8 cellular contexts compared by ENCODE assay signal in the genomic region with DNA sequence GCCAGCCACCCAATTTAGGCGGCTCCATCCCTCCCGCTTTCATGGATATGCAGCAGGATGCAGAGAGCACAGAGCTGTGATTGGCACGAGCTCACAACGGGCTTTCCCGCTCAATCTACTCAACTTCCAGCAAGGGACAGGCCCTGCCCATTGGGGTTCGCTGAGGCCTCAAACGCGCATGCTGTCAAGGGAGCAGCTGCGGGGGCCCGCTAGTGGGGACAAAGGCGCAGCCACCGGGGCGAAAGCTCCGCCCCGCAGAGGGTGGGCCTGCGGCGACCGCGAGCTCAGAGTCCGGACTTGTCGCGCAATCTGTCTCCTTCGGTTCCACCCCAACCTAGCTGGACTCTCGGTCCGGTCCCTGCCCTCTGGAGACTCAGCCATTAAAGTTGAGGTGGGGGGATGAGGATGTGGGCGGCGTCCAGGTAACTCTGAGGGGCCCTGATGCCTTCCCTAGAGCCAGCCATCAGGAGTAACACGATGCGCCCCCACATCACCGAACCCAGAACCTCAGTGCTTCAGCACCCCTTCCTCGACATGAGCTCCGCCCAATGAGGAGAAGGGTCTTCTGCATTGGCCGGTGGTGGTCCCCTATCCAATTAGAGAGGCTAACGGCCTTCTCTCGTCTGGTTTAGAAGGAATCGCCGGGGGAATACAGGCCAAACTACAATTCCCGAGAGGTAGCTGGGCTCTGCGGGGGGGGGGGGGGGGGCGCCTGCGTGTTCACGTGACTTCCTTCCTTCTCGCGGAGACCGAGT.
DNase-seq lines count a peak whose midpoint lies in the region; ATAC-seq and TF ChIP-seq lines count a peak whose summit lies in the region.

No MANE protein-coding gene starts in this region.

- H3K4me3 ChIP-seq in astrocyte of the cerebellum (ENCODE audit: low read depth, low read length), result peak overlapping the region; percentile 47
- H3K4me3 ChIP-seq in retinal pigment epithelial cell (ENCODE audit: low read length), result peak overlapping the region; percentile 72

- ATAC-seq in HG02623 (IDR thresholded peaks at IDR 0.05; ENCODE audit: unreplicated experiment), result peak; percentile 51

- DNase-seq in NCI-H1417 (lab: John Stamatoyannopoulos, UW) (peak; percentile 73 to 97 (median 94)), T-helper 22 cell (ENCODE audit: low read depth) (peak; percentile 77), astrocyte of the cerebellum (ENCODE audit: low read depth) (no peak), hypothalamus (lab: John Stamatoyannopoulos, UW) (peak; percentile 71 to 98 (median 91)), retinal pigment epithelial cell (ENCODE audit: low read depth) (no peak), amniotic stem cell (lab: John Stamatoyannopoulos, UW) (no peak)

- in situ Hi-C loops in astrocyte of the cerebellum (cut with HindIII; ENCODE audit: low sequenced_read_pairs), result no loop called here

- TF ChIP-seq CTCF in GM12874 (IDR thresholded peaks at IDR 0.05; ENCODE audit: insufficient read depth, low read depth, low read length) (peak; percentile 30; the same call in 1 of the 2 replicates), astrocyte of the cerebellum (IDR thresholded peaks at IDR 0.05; ENCODE audit: low read depth, low read length, missing control alignments) (no peak), retinal pigment epithelial cell (conservative IDR thresholded peaks at IDR 0.05; ENCODE audit: low read depth, low read length) (no peak)

Comparison
In these comparisons a context has a peak if more than half of its experiments do, and no peak if none do; other contexts are left out.
1. DNase-seq: peak in NCI-H1417 (3 of 3), T-helper 22 cell (single experiment) and hypothalamus (51 of 51); none in astrocyte of the cerebellum (single experiment), retinal pigment epithelial cell (single experiment) and amniotic stem cell (single experiment).